Comparison of ENCODE assay signal across 26 cellular contexts in the genomic region with DNA sequence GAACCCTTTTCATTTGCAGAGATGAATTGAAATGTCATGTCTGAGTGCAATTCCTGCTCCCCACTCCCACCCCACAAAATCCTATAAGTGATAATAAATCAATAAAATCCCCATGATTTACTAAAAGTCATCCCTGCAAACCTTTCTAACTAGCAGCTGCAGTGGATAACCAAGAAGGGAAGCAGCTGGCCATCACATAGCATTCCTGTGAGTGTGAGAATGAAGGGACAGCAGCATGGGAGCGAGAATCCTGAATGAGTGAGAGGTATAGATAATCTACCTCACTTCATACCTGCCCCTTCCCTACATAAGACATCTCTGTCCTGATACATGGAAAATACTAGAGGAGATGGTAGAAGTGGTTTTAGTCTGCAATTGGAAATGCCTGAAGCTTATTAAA.
"Had no signal": no experiment of that assay in that cellular context is flagged by ENCODE, and none has a peak within 500 bp of the region (broad histone marks: within the 10 kb centered on the region; RNA-seq: fewer than 3 reads in every experiment).

No MANE protein-coding gene starts in this region.

- DNase-seq: colonic mucosa; effector CD8-positive, alpha-beta T cell; endodermal cell; esophagus squamous epithelium; foreskin melanocyte; glutamatergic neuron; heart right ventricle; hippocampal formation; left cardiac atrium; left lung; mesendoderm; naive B cell; nucleus accumbens; stimulated activated CD4-positive, alpha-beta T cell treated with anti-CD3 and anti-CD28 coated beads, Interleukin-2, amount 100 ng/mL, for 24 hours; stimulated activated CD4-positive, alpha-beta T cell treated with anti-CD3 and anti-CD28 coated beads, Interleukin-4, amount 100 ng/mL, for 24 hours; stimulated activated naive CD8-positive, alpha-beta T cell treated with anti-CD3 and anti-CD28 coated beads, Interleukin-15, Interleukin-2, amounts not matched to agents 100 U/mL and 50 U/mL, for 24 hours; substantia nigra; upper lobe of right lung; uterus had no signal

- H3K4me3 ChIP-seq: colonic mucosa, esophagus squamous epithelium, heart right ventricle, left lung, prostate gland, right atrium auricular region, thoracic aorta, tibial nerve, upper lobe of right lung, uterus had no signal

- ATAC-seq: heart right ventricle; left cardiac atrium; left lung; natural killer cell treated with Interleukin-12 subunit alpha and Interleukin-12 subunit beta and Interleukin-15 and Interleukin-18, amount 100 ng/mL, for 72 hours; sciatic nerve; stimulated activated memory B cell treated with anti-CD40 and anti-IgM and Interleukin-4, amounts not matched to agents 10 μg/mL and 1 μg/mL and 100 μg/mL, for 72 hours; stimulated activated naive CD8-positive, alpha-beta T cell treated with anti-CD3 and anti-CD28 coated beads, Interleukin-15, Interleukin-2, amounts not matched to agents 100 U/mL and 50 U/mL, for 24 hours; upper lobe of right lung had no signal

- H3K27ac ChIP-seq: colonic mucosa, esophagus squamous epithelium, heart right ventricle, left lung, prostate gland, right atrium auricular region, thoracic aorta, tibial nerve, upper lobe of right lung had no signal

- H3K4me1 ChIP-seq: prostate gland, uterus had no signal

- H3K27me3 ChIP-seq: colonic mucosa, esophagus squamous epithelium, heart right ventricle, left lung, right atrium auricular region, tibial nerve, upper lobe of right lung, uterus had no signal

- H3K9me3 ChIP-seq: colonic mucosa, esophagus squamous epithelium, heart right ventricle, left lung, prostate gland, right atrium auricular region, thoracic aorta, tibial nerve, upper lobe of right lung, uterus had no signal

- H3K36me3 ChIP-seq: colonic mucosa, esophagus squamous epithelium, heart right ventricle, left lung, prostate gland, right atrium auricular region, thoracic aorta, tibial nerve, upper lobe of right lung, uterus had no signal
